17 cellular contexts compared by ENCODE assay signal in the genomic region with DNA sequence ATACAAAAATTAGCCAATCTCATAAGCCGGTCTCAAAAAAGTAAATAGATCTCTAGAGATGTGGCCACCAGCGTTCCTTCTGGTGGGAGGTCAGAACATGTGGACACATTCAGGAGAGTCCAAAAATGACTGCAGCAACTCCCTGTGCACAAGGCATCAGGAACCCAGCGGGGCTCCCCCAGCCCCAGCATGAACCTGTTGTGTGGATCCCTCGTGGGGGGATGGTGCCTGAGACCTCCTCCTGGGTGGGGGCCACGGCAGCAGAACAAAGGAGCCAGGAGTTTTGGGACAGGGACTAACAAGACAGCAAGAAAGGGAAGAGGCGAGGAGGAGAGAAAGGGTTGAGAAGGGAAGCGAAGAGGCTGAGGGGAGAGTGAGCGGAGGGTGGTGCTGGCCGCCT.
"Had no signal": no experiment of that assay in that cellular context is flagged by ENCODE, and none has a peak within 500 bp of the region (broad histone marks: within the 10 kb centered on the region; RNA-seq: fewer than 3 reads in every experiment).

No MANE protein-coding gene starts in this region.

- H3K27me3 ChIP-seq: esophagus squamous epithelium, right atrium auricular region, suprapubic skin, thyroid gland had no signal

- H3K4me1 ChIP-seq: esophagus squamous epithelium, gastroesophageal sphincter, left ventricle myocardium inferior, right atrium auricular region, suprapubic skin, thyroid gland had no signal

- H3K4me3 ChIP-seq: esophagus squamous epithelium, gastroesophageal sphincter, left ventricle myocardium inferior, lung, right atrium auricular region, smooth muscle cell, suprapubic skin, thyroid gland had no signal

- H3K4me3 Mint-ChIP-seq: dendritic cell treated with granulocyte-macrophage colony-stimulating factor and Interleukin-4, amounts not matched to agents 40 ng/mL and 50 ng/mL, for 4 days; effector memory CD8-positive, alpha-beta T cell; naive thymus-derived CD4-positive, alpha-beta T cell; type B pancreatic cell had no signal

- H3K9me3 ChIP-seq: esophagus squamous epithelium, gastroesophageal sphincter, left ventricle myocardium inferior, right atrium auricular region, suprapubic skin, thyroid gland had no signal

- H3K27ac ChIP-seq: esophagus squamous epithelium, gastroesophageal sphincter, left ventricle myocardium inferior, right atrium auricular region, suprapubic skin, thyroid gland had no signal

- DNase-seq: effector memory CD8-positive, alpha-beta T cell; esophagus squamous epithelium; foreskin fibroblast; glutamatergic neuron; left ventricle myocardium inferior; mesendoderm; naive thymus-derived CD4-positive, alpha-beta T cell; stimulated activated CD4-positive, alpha-beta T cell treated with anti-CD3 and anti-CD28 coated beads, Interleukin-2, amount 100 ng/mL, for 48 hours; stimulated activated naive CD4-positive, alpha-beta T cell treated with Interleukin-2 at 50 U/mL for 16 hours; thyroid gland had no signal

- H3K27me3 Mint-ChIP-seq: dendritic cell treated with granulocyte-macrophage colony-stimulating factor and Interleukin-4, amounts not matched to agents 40 ng/mL and 50 ng/mL, for 4 days had no signal

- H3K36me3 ChIP-seq: esophagus squamous epithelium, gastroesophageal sphincter, left ventricle myocardium inferior, right atrium auricular region, suprapubic skin, thyroid gland had no signal

- H3K4me2 ChIP-seq: smooth muscle cell had no signal

- H3K36me3 Mint-ChIP-seq: naive thymus-derived CD4-positive, alpha-beta T cell; type B pancreatic cell had no signal

- ATAC-seq: effector memory CD8-positive, alpha-beta T cell; gastroesophageal sphincter; naive thymus-derived CD4-positive, alpha-beta T cell had no signal

- H3K9me3 Mint-ChIP-seq: dendritic cell treated with granulocyte-macrophage colony-stimulating factor and Interleukin-4, amounts not matched to agents 40 ng/mL and 50 ng/mL, for 4 days; effector memory CD8-positive, alpha-beta T cell; naive thymus-derived CD4-positive, alpha-beta T cell; type B pancreatic cell had no signal

- H3K27ac Mint-ChIP-seq: dendritic cell treated with granulocyte-macrophage colony-stimulating factor and Interleukin-4, amounts not matched to agents 40 ng/mL and 50 ng/mL, for 4 days; effector memory CD8-positive, alpha-beta T cell; naive thymus-derived CD4-positive, alpha-beta T cell; type B pancreatic cell had no signal
